Comparison of ENCODE assay signal across 14 cellular contexts in genomic region chr2:47015730-47016129, GRCh38.
A peak's percentile ranks its signal among the peaks of the same experiment; 100 is the strongest.
DNase-seq lines count a peak whose midpoint lies in the region; ATAC-seq, FAIRE-seq and TF ChIP-seq lines count a peak whose summit lies in the region.
"Had no signal": no experiment of that assay in that cellular context is flagged by ENCODE, and none has a peak within 500 bp of the region (broad histone marks: within the 10 kb centered on the region; RNA-seq: fewer than 3 reads in every experiment).

No MANE protein-coding gene starts in this region.

- H3K27me3 Mint-ChIP-seq in activated naive CD4-positive, alpha-beta T cell treated with anti-CD3 and anti-CD28 coated beads, Interleukin-2, amount 10 ng/mL, durations not matched to agents 7 days and 5 days, result no peaks in the 10 kb centered on the region
- no peaks in the 10 kb centered on the region for H3K27me3 Mint-ChIP-seq in astrocyte (ENCODE audit: low read depth, unreplicated experiment)
- H3K27me3 Mint-ChIP-seq: activated CD4-positive, alpha-beta memory T cell treated with anti-CD3 and anti-CD28 coated beads, Interleukin-2, amount 10 ng/mL, durations not matched to agents 7 days and 5 days; natural killer cell treated with Interleukin-12 subunit alpha and Interleukin-12 subunit beta and Interleukin-15 and Interleukin-18, amount 100 ng/mL, for 72 hours; type B pancreatic cell had no signal

- H3K36me3 ChIP-seq in astrocyte (ENCODE audit: insufficient read depth, low read length), result peaks cover 4% of the 10 kb centered on the region
- H3K36me3 ChIP-seq in muscle layer of duodenum (ENCODE audit: control insufficient read depth in 1 of 2, insufficient read depth in 2 of 2, low read length in 2 of 2), result peaks cover 10 to 12% of the 10 kb centered on the region in 2 donors
- peaks cover 14% of the 10 kb centered on the region for H3K36me3 ChIP-seq in thoracic aorta

- no peak for TF ChIP-seq POLR2A in lower leg skin (IDR thresholded peaks at IDR 0.05)

- H3K27ac ChIP-seq in astrocyte (ENCODE audit: low read depth, low read length) (peak overlapping the region; percentile 68), muscle layer of duodenum (ENCODE audit: low read length) (peak overlapping the region; percentile 49), thoracic aorta (peak overlapping the region; percentile 69 to 71)
- H3K27ac ChIP-seq: foreskin keratinocyte had no signal

- H3K4me1 Mint-ChIP-seq in activated naive CD4-positive, alpha-beta T cell treated with anti-CD3 and anti-CD28 coated beads, Interleukin-2, amount 10 ng/mL, durations not matched to agents 7 days and 5 days, result no peaks in the 10 kb centered on the region
- peaks cover 12% of the 10 kb centered on the region for H3K4me1 Mint-ChIP-seq in astrocyte (ENCODE audit: low read depth, unreplicated experiment)
- H3K4me1 Mint-ChIP-seq: activated CD4-positive, alpha-beta memory T cell treated with anti-CD3 and anti-CD28 coated beads, Interleukin-2, amount 10 ng/mL, durations not matched to agents 7 days and 5 days had no signal

- no peaks in the 10 kb centered on the region for H3K9me3 Mint-ChIP-seq in activated naive CD4-positive, alpha-beta T cell treated with anti-CD3 and anti-CD28 coated beads, Interleukin-2, amount 10 ng/mL, durations not matched to agents 7 days and 5 days
- H3K9me3 Mint-ChIP-seq in astrocyte (ENCODE audit: unreplicated experiment), result no peaks in the 10 kb centered on the region
- H3K9me3 Mint-ChIP-seq: activated CD4-positive, alpha-beta memory T cell treated with anti-CD3 and anti-CD28 coated beads, Interleukin-2, amount 10 ng/mL, durations not matched to agents 7 days and 5 days; natural killer cell treated with Interleukin-12 subunit alpha and Interleukin-12 subunit beta and Interleukin-15 and Interleukin-18, amount 100 ng/mL, for 72 hours; type B pancreatic cell had no signal

- no peaks in the 10 kb centered on the region for H3K79me2 ChIP-seq in astrocyte (ENCODE audit: insufficient read depth, low read length)

- peak overlapping the region; percentile 6 for H3K27ac Mint-ChIP-seq in activated naive CD4-positive, alpha-beta T cell treated with anti-CD3 and anti-CD28 coated beads, Interleukin-2, amount 10 ng/mL, durations not matched to agents 7 days and 5 days
- H3K27ac Mint-ChIP-seq in astrocyte (ENCODE audit: unreplicated experiment), result peak overlapping the region; percentile 58
- H3K27ac Mint-ChIP-seq: activated CD4-positive, alpha-beta memory T cell treated with anti-CD3 and anti-CD28 coated beads, Interleukin-2, amount 10 ng/mL, durations not matched to agents 7 days and 5 days; natural killer cell treated with Interleukin-12 subunit alpha and Interleukin-12 subunit beta and Interleukin-15 and Interleukin-18, amount 100 ng/mL, for 72 hours had no signal

- H4K20me1 ChIP-seq in astrocyte (ENCODE audit: insufficient read depth, low read length), result no peaks in the 10 kb centered on the region

- H3K9me3 ChIP-seq in astrocyte (ENCODE audit: insufficient read depth, low read depth, low read length), result no peaks in the 10 kb centered on the region
- no peaks in the 10 kb centered on the region for H3K9me3 ChIP-seq in muscle layer of duodenum (ENCODE audit: control insufficient read depth in 1 of 2, low read length in 2 of 2)
- H3K9me3 ChIP-seq in thoracic aorta, result no peaks in the 10 kb centered on the region

- no peak for TF ChIP-seq CTCF in astrocyte (IDR thresholded peaks at IDR 0.05; ENCODE audit: insufficient read depth, low read depth, low read length)
- TF ChIP-seq CTCF in thoracic aorta (IDR thresholded peaks at IDR 0.05), result no peak
- no peak for TF ChIP-seq CTCF in lower leg skin (IDR thresholded peaks at IDR 0.05)

- intact Hi-C loops in lower leg skin (cut with DNase I; ENCODE audit: low total_unique reads), result no loop called here

- no peak overlapping the region for H3K4me3 Mint-ChIP-seq in activated naive CD4-positive, alpha-beta T cell treated with anti-CD3 and anti-CD28 coated beads, Interleukin-2, amount 10 ng/mL, durations not matched to agents 7 days and 5 days
- no peak overlapping the region for H3K4me3 Mint-ChIP-seq in astrocyte (ENCODE audit: unreplicated experiment)
- H3K4me3 Mint-ChIP-seq: activated CD4-positive, alpha-beta memory T cell treated with anti-CD3 and anti-CD28 coated beads, Interleukin-2, amount 10 ng/mL, durations not matched to agents 7 days and 5 days; natural killer cell treated with Interleukin-12 subunit alpha and Interleukin-12 subunit beta and Interleukin-15 and Interleukin-18, amount 100 ng/mL, for 72 hours; type B pancreatic cell had no signal

- H3K36me3 Mint-ChIP-seq in activated naive CD4-positive, alpha-beta T cell treated with anti-CD3 and anti-CD28 coated beads, Interleukin-2, amount 10 ng/mL, durations not matched to agents 7 days and 5 days, result peaks cover 25% of the 10 kb centered on the region
- peaks cover 16% of the 10 kb centered on the region for H3K36me3 Mint-ChIP-seq in astrocyte (ENCODE audit: low read depth, unreplicated experiment)
- H3K36me3 Mint-ChIP-seq: natural killer cell treated with Interleukin-12 subunit alpha and Interleukin-12 subunit beta and Interleukin-15 and Interleukin-18, amount 100 ng/mL, for 72 hours had no signal

- DNase-seq in activated naive CD4-positive, alpha-beta T cell treated with anti-CD3 and anti-CD28 coated beads, Interleukin-2, amount 10 ng/mL, durations not matched to agents 7 days and 5 days, result no peak
- no peak for DNase-seq in activated naive CD4-positive, alpha-beta T cell treated with Interleukin-2 at 50 U/mL for 16 hours
- DNase-seq in astrocyte (ENCODE audit: low read depth) (no peak), thoracic aorta (ENCODE audit: low spot score) (no peak), lower leg skin (ENCODE audit: low spot score in 2 of 2) (no peak), NCI-H146 treated with DMSO at 0.1 percent for 48 hours (lab: John Stamatoyannopoulos, UW; ENCODE audit: unreplicated experiment) (no peak), NCI-H1930 (lab: John Stamatoyannopoulos, UW) (no peak)
- DNase-seq: activated CD4-positive, alpha-beta memory T cell treated with anti-CD3 and anti-CD28 coated beads, Interleukin-2, amount 10 ng/mL, durations not matched to agents 7 days and 5 days; NCI-H1436 had no signal

- peaks cover 16% of the 10 kb centered on the region for H3K4me1 ChIP-seq in astrocyte (ENCODE audit: insufficient read depth, low read length)
- peaks cover 0 to 42% of the 10 kb centered on the region in 2 donors for H3K4me1 ChIP-seq in muscle layer of duodenum (ENCODE audit: control insufficient read depth in 1 of 2, insufficient read depth in 2 of 2, low read length in 2 of 2)
- peaks cover 20 to 42% of the 10 kb centered on the region in 2 donors for H3K4me1 ChIP-seq in thoracic aorta (ENCODE audit: control insufficient read depth in 1 of 2, low read depth in 2 of 2)

- H3K4me2 ChIP-seq in astrocyte (ENCODE audit: low read length), result peak overlapping the region; percentile 55

- H3K9ac ChIP-seq in astrocyte (ENCODE audit: low read length), result peak overlapping the region; percentile 46

- no peak for ATAC-seq in thoracic aorta (ENCODE audit: insufficient number of reproducible peaks, low FRiP score, low read depth)
- ATAC-seq: natural killer cell treated with Interleukin-12 subunit alpha and Interleukin-12 subunit beta and Interleukin-15 and Interleukin-18, amount 100 ng/mL, for 72 hours had no signal

- no peak overlapping the region for H2AFZ ChIP-seq in astrocyte (ENCODE audit: low read depth, low read length)

- H3K27me3 ChIP-seq in astrocyte (ENCODE audit: insufficient read depth, low read length) (no peaks in the 10 kb centered on the region), muscle layer of duodenum (ENCODE audit: low read depth, low read length) (no peaks in the 10 kb centered on the region), thoracic aorta (replicated peaks; ENCODE audit: insufficient read depth) (no peaks in the 10 kb centered on the region)
- H3K27me3 ChIP-seq: foreskin keratinocyte had no signal

- CTCF ChIA-PET in activated naive CD4-positive, alpha-beta T cell treated with anti-CD3 and anti-CD28 coated beads, Interleukin-2, amount 10 ng/mL, durations not matched to agents 7 days and 5 days (lab: Charles Lee), result no interaction called here

- no peak overlapping the region for H3K4me3 ChIP-seq in astrocyte (ENCODE audit: insufficient read depth, low read depth, low read length)
- H3K4me3 ChIP-seq in muscle layer of duodenum (ENCODE audit: low read depth in 1 of 2, low read length in 2 of 2), result no peak overlapping the region
- H3K4me3 ChIP-seq in thoracic aorta, result no peak overlapping the region
- H3K4me3 ChIP-seq in lower leg skin (ENCODE audit: low read depth, poor library complexity, severe bottlenecking), result no peak overlapping the region

- WGBS in lower leg skin, 2 donors, result 61 to 67% methylated on average over 7 of the region's 7 CpGs

- FAIRE-seq in astrocyte (lab: Jason Lieb, UNC), result no peak
- FAIRE-seq: colon had no signal
